ENCODE assay signal across 2 cellular contexts in the genomic region with DNA sequence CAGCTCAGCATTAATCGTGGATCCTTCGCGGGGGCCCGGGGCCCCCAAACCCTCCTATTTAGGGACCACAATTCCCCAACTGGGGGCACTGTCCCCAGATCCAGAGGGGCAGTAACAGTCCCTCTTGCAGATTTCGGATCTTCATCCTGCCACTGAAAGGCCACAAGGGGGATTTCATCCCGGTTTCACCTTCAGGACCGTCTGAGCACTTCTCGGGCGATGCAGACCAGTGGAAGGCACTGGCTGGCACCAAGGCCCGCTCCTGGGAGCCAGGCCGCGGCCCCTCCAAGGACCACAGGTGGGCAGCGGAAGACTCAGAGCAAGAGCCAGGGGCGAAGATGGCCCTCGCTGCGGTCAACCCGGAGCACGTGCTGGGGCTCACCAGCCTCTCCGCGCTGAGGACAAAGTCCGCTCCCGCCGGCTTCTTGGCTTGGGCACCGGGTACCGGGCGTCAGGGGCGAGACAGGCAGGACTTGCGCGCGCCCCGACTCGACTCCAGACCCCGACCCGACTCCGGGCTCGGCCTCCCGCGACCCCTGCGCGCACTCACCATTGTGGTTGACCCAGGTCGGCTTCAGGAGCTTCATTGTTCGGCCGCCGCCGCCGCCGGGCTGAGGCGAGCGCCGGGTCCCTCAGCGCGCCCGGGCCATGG.
TF ChIP-seq lines count a peak whose summit lies in the region.

No MANE protein-coding gene starts in this region.

TF ChIP-seq in SK-N-SH, 30 proteins besides CTCF, POLR2A, EP300 and RAD21 (continued from another document):
- TF ChIP-seq, protein P1, sequence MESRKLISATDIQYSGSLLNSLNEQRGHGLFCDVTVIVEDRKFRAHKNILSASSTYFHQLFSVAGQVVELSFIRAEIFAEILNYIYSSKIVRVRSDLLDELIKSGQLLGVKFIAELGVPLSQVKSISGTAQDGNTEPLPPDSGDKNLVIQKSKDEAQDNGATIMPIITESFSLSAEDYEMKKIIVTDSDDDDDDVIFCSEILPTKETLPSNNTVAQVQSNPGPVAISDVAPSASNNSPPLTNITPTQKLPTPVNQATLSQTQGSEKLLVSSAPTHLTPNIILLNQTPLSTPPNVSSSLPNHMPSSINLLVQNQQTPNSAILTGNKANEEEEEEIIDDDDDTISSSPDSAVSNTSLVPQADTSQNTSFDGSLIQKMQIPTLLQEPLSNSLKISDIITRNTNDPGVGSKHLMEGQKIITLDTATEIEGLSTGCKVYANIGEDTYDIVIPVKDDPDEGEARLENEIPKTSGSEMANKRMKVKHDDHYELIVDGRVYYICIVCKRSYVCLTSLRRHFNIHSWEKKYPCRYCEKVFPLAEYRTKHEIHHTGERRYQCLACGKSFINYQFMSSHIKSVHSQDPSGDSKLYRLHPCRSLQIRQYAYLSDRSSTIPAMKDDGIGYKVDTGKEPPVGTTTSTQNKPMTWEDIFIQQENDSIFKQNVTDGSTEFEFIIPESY (IDR thresholded peaks at IDR 0.05; ENCODE audit: borderline replicate concordance, low read depth), result no peak
- no peak for TF ChIP-seq RCOR1 (IDR thresholded peaks at IDR 0.05; ENCODE audit: low read length)
- no peak for TF ChIP-seq POLR2AphosphoS5 (IDR thresholded peaks at IDR 0.05; ENCODE audit: low read depth, low read length)
- TF ChIP-seq FOXM1 (IDR thresholded peaks at IDR 0.05; ENCODE audit: low read depth), result no peak
- TF ChIP-seq, protein P2, sequence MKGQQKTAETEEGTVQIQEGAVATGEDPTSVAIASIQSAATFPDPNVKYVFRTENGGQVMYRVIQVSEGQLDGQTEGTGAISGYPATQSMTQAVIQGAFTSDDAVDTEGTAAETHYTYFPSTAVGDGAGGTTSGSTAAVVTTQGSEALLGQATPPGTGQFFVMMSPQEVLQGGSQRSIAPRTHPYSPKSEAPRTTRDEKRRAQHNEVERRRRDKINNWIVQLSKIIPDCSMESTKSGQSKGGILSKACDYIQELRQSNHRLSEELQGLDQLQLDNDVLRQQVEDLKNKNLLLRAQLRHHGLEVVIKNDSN (IDR thresholded peaks at IDR 0.05; ENCODE audit: borderline replicate concordance, low read depth), result no peak
- TF ChIP-seq FOSL2 (IDR thresholded peaks at IDR 0.05; ENCODE audit: borderline replicate concordance, low read depth), result no peak
- TF ChIP-seq MXI1 (IDR thresholded peaks at IDR 0.05; ENCODE audit: low read depth, low read length), result peak; percentile 70
- TF ChIP-seq CHD2 (IDR thresholded peaks at IDR 0.05; ENCODE audit: low read length, partially characterized antibody), result no peak
- TF ChIP-seq GATA2 (CRISPR knock-in tag; IDR thresholded peaks at IDR 0.05), result no peak
- TF ChIP-seq GABPA (IDR thresholded peaks at IDR 0.05; ENCODE audit: low read depth), result no peak
- TF ChIP-seq MEF2A (IDR thresholded peaks at IDR 0.05; ENCODE audit: borderline replicate concordance, low read depth), result no peak
- 0 out of 2 replicates have a peak, but pooled peaks have one; percentile 6 for TF ChIP-seq ELF1 (IDR thresholded peaks at IDR 0.05)
- TF ChIP-seq NFIC (IDR thresholded peaks at IDR 0.05; ENCODE audit: borderline replicate concordance), result no peak
- no peak for TF ChIP-seq REST (IDR thresholded peaks at IDR 0.05; ENCODE audit: low read depth, low read length)
- TF ChIP-seq TCF12 (IDR thresholded peaks at IDR 0.05), result no peak
- no peak for TF ChIP-seq NRF1 (IDR thresholded peaks at IDR 0.05; ENCODE audit: low read depth, low read length)
- TF ChIP-seq, protein P3, sequence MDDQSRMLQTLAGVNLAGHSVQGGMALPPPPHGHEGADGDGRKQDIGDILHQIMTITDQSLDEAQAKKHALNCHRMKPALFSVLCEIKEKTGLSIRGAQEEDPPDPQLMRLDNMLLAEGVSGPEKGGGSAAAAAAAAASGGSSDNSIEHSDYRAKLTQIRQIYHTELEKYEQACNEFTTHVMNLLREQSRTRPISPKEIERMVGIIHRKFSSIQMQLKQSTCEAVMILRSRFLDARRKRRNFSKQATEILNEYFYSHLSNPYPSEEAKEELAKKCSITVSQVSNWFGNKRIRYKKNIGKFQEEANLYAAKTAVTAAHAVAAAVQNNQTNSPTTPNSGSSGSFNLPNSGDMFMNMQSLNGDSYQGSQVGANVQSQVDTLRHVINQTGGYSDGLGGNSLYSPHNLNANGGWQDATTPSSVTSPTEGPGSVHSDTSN (IDR thresholded peaks at IDR 0.05), result no peak
- TF ChIP-seq USF2 (IDR thresholded peaks at IDR 0.05; ENCODE audit: borderline replicate concordance, low read depth, low read length), result no peak

TF ChIP-seq in SK-N-SH treated with all-trans-retinoic acid at 6 μM for 48 hours, 23 proteins besides CTCF, POLR2A, EP300 and RAD21 (continued from another document):
- no peak for TF ChIP-seq POU6F1 (CRISPR knock-in tag; IDR thresholded peaks at IDR 0.05; ENCODE audit: borderline replicate concordance, low read depth)
- no peak for TF ChIP-seq ZFP30 (CRISPR knock-in tag; IDR thresholded peaks at IDR 0.05)
